In genomic region chr1:151390221-151391078, GRCh38 we compare ENCODE assay signal across 1 cellular context.
TF ChIP-seq lines count a peak whose summit lies in the region.

No MANE protein-coding gene starts in this region.

TF ChIP-seq in GM12878, 131 proteins besides CTCF, POLR2A, EP300 and RAD21:
- TF ChIP-seq JUNB (IDR thresholded peaks at IDR 0.05) = 0 out of 2 replicates have a peak, but pooled peaks have one; percentile 27
